ENCODE assay signal across 24 cellular contexts in the genomic region with DNA sequence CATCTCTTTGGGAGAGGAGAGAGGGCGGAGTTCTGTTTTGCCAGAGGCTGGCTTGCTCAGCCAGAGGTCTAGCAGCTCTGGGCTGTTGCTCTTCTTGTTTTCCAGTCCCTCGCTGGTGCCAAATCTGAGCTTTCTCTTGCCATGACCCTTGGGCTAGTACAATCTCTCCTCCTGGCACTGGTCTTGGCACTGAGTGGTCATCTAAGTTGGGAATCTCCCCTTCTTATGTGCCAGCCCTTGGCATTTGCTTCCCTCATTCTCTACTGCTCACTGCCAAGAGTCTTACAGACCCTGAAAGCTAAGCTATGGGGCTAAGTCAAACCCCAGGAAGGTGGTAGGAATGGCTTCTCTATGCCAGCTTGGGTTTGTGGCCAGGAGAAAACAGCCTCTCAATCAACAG.
"Had no signal": no experiment of that assay in that cellular context is flagged by ENCODE, and none has a peak within 500 bp of the region (broad histone marks: within the 10 kb centered on the region; RNA-seq: fewer than 3 reads in every experiment).

No MANE protein-coding gene starts in this region.

- DNase-seq: naive thymus-derived CD4-positive, alpha-beta T cell; natural killer cell; occipital lobe; ovary; right cardiac atrium; right lobe of liver; sigmoid colon; small intestine; stimulated activated CD4-positive, alpha-beta T cell treated with anti-CD3 and anti-CD28 coated beads, Interleukin-15, amount 100 ng/mL, for 24 hours; stimulated activated CD4-positive, alpha-beta T cell treated with anti-CD3 and anti-CD28 coated beads, Interleukin-2, amount 100 ng/mL, for 24 hours; stimulated activated CD4-positive, alpha-beta T cell treated with anti-CD3 and anti-CD28 coated beads, Interleukin-2, amount 100 ng/mL, for 48 hours; stimulated activated CD4-positive, alpha-beta T cell treated with anti-CD3 and anti-CD28 coated beads, Interleukin-4, amount 100 ng/mL, for 24 hours; stimulated activated naive CD4-positive, alpha-beta T cell; stimulated activated naive CD8-positive, alpha-beta T cell treated with anti-CD3 and anti-CD28 coated beads, Interleukin-15, amount 100 ng/mL, for 72 hours; stimulated activated naive CD8-positive, alpha-beta T cell treated with anti-CD3 and anti-CD28 coated beads, Interleukin-15, Interleukin-2, amounts not matched to agents 100 U/mL and 50 U/mL, for 24 hours; thyroid gland; trophoblast cell; upper lobe of left lung had no signal

- H3K9me3 ChIP-seq: ovary, prostate gland, right lobe of liver, sigmoid colon, thoracic aorta, thyroid gland, vagina had no signal

- ATAC-seq: naive thymus-derived CD4-positive, alpha-beta T cell; natural killer cell; right cardiac atrium; right lobe of liver; stimulated activated memory B cell treated with anti-CD40 and anti-IgM and Interleukin-4, amounts not matched to agents 10 μg/mL and 1 μg/mL and 100 μg/mL, for 72 hours; stimulated activated naive CD8-positive, alpha-beta T cell treated with anti-CD3 and anti-CD28 coated beads, Interleukin-15, amount 100 ng/mL, for 72 hours; stimulated activated naive CD8-positive, alpha-beta T cell treated with anti-CD3 and anti-CD28 coated beads, Interleukin-15, Interleukin-2, amounts not matched to agents 100 U/mL and 50 U/mL, for 24 hours had no signal

- H3K27me3 ChIP-seq: neural progenitor cell, ovary, right lobe of liver, sigmoid colon, thyroid gland, tibial nerve, upper lobe of left lung, vagina had no signal

- H3K4me3 ChIP-seq: neural progenitor cell, ovary, prostate gland, right lobe of liver, sigmoid colon, thoracic aorta, thyroid gland, tibial nerve, upper lobe of left lung, vagina had no signal

- H3K36me3 ChIP-seq: neural progenitor cell, ovary, prostate gland, right lobe of liver, sigmoid colon, thoracic aorta, thyroid gland, tibial nerve, upper lobe of left lung, vagina had no signal
